Comparison of ENCODE assay signal across 1 cellular context in the genomic region with DNA sequence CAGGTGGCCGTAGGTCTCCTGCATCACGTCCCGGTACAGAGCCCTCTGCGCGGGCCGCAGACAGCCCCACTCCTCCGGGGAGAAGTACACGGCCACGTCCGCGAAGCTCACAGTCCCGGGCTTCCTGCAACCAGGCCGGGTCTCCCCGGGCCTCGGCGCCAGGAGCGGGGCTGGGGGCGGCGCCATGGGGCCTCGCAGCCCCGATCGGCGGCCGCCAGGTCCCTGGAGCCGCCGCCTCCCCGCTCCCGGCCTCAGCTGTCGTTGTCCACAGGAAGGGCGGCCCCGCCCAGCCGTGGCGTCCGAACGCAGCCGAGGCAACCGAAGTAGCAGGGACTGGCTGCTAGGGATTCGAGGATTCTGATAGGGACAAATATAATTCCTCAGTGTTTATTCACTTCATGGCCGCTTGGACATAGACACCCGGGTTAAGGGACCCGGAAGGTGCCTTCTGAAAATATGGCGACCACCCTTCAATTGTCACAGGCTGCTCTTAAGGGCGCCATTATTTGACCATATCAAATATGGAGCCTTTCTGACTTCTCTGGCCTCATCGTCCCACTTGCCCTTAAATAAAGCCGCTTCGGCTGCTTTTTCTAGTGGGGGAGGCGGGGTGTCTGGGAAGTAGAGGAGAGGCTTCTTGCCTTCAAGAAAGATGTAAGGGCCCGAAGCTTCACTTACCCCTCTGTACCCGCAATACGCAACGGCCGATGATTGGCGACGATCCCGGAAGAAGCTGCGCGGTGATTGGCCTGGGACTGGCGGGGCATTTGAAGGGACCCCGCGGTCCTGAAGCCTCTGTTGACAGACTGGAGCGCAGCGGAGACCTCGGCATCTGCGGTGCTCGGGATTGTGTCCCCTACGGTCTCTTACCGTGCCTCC.
TF ChIP-seq lines count a peak whose summit lies in the region.

Gene ZNF688 (minus strand): TSS at position 271 of the 879 bp plus-strand sequence. CDS start 85 bp downstream, at position 186.

TF ChIP-seq in HEK293, 187 proteins besides CTCF, POLR2A, EP300 and RAD21 (continued from another document and continues in another):
- TF ChIP-seq, protein P1, sequence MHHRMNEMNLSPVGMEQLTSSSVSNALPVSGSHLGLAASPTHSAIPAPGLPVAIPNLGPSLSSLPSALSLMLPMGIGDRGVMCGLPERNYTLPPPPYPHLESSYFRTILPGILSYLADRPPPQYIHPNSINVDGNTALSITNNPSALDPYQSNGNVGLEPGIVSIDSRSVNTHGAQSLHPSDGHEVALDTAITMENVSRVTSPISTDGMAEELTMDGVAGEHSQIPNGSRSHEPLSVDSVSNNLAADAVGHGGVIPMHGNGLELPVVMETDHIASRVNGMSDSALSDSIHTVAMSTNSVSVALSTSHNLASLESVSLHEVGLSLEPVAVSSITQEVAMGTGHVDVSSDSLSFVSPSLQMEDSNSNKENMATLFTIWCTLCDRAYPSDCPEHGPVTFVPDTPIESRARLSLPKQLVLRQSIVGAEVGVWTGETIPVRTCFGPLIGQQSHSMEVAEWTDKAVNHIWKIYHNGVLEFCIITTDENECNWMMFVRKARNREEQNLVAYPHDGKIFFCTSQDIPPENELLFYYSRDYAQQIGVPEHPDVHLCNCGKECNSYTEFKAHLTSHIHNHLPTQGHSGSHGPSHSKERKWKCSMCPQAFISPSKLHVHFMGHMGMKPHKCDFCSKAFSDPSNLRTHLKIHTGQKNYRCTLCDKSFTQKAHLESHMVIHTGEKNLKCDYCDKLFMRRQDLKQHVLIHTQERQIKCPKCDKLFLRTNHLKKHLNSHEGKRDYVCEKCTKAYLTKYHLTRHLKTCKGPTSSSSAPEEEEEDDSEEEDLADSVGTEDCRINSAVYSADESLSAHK (tag by site-specific recombination; IDR thresholded peaks at IDR 0.05), result 0 out of 2 replicates have a peak, but pooled peaks have one; percentile 3
- TF ChIP-seq ZBTB10 (tag by site-specific recombination; IDR thresholded peaks at IDR 0.05), result no peak
- TF ChIP-seq ZNF202 (tag by site-specific recombination; IDR thresholded peaks at IDR 0.05; ENCODE audit: borderline replicate concordance), result no peak
- TF ChIP-seq ZNF585B (tag by site-specific recombination; IDR thresholded peaks at IDR 0.05), result no peak
- no peak for TF ChIP-seq ZNF792 (tag by site-specific recombination; IDR thresholded peaks at IDR 0.05)
- TF ChIP-seq ZBTB21 (tag by site-specific recombination; IDR thresholded peaks at IDR 0.05), result 0 out of 2 replicates have a peak, but pooled peaks have one; percentile 4
- no peak for TF ChIP-seq ZNF701 (tag by site-specific recombination; IDR thresholded peaks at IDR 0.05)
- TF ChIP-seq ZNF341 (tag by site-specific recombination; IDR thresholded peaks at IDR 0.05; ENCODE audit: low read depth), result peak; percentile 95
- no peak for TF ChIP-seq ZNF704 (tag by site-specific recombination; IDR thresholded peaks at IDR 0.05)
- TF ChIP-seq ZNF391 (tag by site-specific recombination; IDR thresholded peaks at IDR 0.05; ENCODE audit: borderline replicate concordance, low read depth), result no peak
- TF ChIP-seq ZNF548 (tag by site-specific recombination; IDR thresholded peaks at IDR 0.05), result no peak
- TF ChIP-seq KLF9 (tag by site-specific recombination; IDR thresholded peaks at IDR 0.05; ENCODE audit: low read depth), result peak; percentile 81
- TF ChIP-seq, protein P2, sequence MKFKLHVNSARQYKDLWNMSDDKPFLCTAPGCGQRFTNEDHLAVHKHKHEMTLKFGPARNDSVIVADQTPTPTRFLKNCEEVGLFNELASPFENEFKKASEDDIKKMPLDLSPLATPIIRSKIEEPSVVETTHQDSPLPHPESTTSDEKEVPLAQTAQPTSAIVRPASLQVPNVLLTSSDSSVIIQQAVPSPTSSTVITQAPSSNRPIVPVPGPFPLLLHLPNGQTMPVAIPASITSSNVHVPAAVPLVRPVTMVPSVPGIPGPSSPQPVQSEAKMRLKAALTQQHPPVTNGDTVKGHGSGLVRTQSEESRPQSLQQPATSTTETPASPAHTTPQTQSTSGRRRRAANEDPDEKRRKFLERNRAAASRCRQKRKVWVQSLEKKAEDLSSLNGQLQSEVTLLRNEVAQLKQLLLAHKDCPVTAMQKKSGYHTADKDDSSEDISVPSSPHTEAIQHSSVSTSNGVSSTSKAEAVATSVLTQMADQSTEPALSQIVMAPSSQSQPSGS (tag by site-specific recombination; IDR thresholded peaks at IDR 0.05; ENCODE audit: low read depth), result no peak
- TF ChIP-seq ZNF670 (tag by site-specific recombination; IDR thresholded peaks at IDR 0.05; ENCODE audit: low read depth), result no peak
- no peak for TF ChIP-seq ZNF175 (tag by site-specific recombination; IDR thresholded peaks at IDR 0.05)
- no peak for TF ChIP-seq ZNF2 (tag by site-specific recombination; IDR thresholded peaks at IDR 0.05)
- no peak for TF ChIP-seq REPIN1 (tag by site-specific recombination; IDR thresholded peaks at IDR 0.05; ENCODE audit: low read depth)
- peak; percentile 75 for TF ChIP-seq ZNF629 (tag by site-specific recombination; IDR thresholded peaks at IDR 0.05)
- peak; percentile 98 for TF ChIP-seq SP3 (tag by site-specific recombination; IDR thresholded peaks at IDR 0.05)
- no peak for TF ChIP-seq ZNF239 (tag by site-specific recombination; IDR thresholded peaks at IDR 0.05)
- TF ChIP-seq BCL11B (tag by site-specific recombination; IDR thresholded peaks at IDR 0.05; ENCODE audit: low read depth), result no peak
- TF ChIP-seq ZNF664 (tag by site-specific recombination; IDR thresholded peaks at IDR 0.05), result no peak
- TF ChIP-seq ZNF830 (tag by site-specific recombination; IDR thresholded peaks at IDR 0.05; ENCODE audit: low read depth), result no peak
- no peak for TF ChIP-seq TSHZ1 (tag by site-specific recombination; IDR thresholded peaks at IDR 0.05; ENCODE audit: borderline replicate concordance)
- TF ChIP-seq ZBTB17 (tag by site-specific recombination; IDR thresholded peaks at IDR 0.05), result peak; percentile 97
- no peak for TF ChIP-seq ZNF747 (tag by site-specific recombination; IDR thresholded peaks at IDR 0.05)
- TF ChIP-seq ZNF248 (tag by site-specific recombination; IDR thresholded peaks at IDR 0.05), result no peak
- peak; percentile 27 for TF ChIP-seq ZNF677 (tag by site-specific recombination; IDR thresholded peaks at IDR 0.05)
- peak; percentile 81 for TF ChIP-seq ZNF24 (tag by site-specific recombination; IDR thresholded peaks at IDR 0.05)
- no peak for TF ChIP-seq ZNF266 (tag by site-specific recombination; IDR thresholded peaks at IDR 0.05; ENCODE audit: low read depth)
- TF ChIP-seq, protein P3, sequence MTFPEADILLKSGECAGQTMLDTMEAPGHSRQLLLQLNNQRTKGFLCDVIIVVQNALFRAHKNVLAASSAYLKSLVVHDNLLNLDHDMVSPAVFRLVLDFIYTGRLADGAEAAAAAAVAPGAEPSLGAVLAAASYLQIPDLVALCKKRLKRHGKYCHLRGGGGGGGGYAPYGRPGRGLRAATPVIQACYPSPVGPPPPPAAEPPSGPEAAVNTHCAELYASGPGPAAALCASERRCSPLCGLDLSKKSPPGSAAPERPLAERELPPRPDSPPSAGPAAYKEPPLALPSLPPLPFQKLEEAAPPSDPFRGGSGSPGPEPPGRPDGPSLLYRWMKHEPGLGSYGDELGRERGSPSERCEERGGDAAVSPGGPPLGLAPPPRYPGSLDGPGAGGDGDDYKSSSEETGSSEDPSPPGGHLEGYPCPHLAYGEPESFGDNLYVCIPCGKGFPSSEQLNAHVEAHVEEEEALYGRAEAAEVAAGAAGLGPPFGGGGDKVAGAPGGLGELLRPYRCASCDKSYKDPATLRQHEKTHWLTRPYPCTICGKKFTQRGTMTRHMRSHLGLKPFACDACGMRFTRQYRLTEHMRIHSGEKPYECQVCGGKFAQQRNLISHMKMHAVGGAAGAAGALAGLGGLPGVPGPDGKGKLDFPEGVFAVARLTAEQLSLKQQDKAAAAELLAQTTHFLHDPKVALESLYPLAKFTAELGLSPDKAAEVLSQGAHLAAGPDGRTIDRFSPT (tag by site-specific recombination; IDR thresholded peaks at IDR 0.05), result no peak
- peak; percentile 72 for TF ChIP-seq SP7 (tag by site-specific recombination; IDR thresholded peaks at IDR 0.05)
- TF ChIP-seq, protein P4, sequence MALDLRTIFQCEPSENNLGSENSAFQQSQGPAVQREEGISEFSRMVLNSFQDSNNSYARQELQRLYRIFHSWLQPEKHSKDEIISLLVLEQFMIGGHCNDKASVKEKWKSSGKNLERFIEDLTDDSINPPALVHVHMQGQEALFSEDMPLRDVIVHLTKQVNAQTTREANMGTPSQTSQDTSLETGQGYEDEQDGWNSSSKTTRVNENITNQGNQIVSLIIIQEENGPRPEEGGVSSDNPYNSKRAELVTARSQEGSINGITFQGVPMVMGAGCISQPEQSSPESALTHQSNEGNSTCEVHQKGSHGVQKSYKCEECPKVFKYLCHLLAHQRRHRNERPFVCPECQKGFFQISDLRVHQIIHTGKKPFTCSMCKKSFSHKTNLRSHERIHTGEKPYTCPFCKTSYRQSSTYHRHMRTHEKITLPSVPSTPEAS (tag by site-specific recombination; IDR thresholded peaks at IDR 0.05), result no peak
- TF ChIP-seq ZBTB26 (tag by site-specific recombination; optimal IDR thresholded peaks at IDR 0.05), result peak; percentile 69
- TF ChIP-seq ZNF626 (tag by site-specific recombination; IDR thresholded peaks at IDR 0.05), result no peak
- TF ChIP-seq, protein P5, sequence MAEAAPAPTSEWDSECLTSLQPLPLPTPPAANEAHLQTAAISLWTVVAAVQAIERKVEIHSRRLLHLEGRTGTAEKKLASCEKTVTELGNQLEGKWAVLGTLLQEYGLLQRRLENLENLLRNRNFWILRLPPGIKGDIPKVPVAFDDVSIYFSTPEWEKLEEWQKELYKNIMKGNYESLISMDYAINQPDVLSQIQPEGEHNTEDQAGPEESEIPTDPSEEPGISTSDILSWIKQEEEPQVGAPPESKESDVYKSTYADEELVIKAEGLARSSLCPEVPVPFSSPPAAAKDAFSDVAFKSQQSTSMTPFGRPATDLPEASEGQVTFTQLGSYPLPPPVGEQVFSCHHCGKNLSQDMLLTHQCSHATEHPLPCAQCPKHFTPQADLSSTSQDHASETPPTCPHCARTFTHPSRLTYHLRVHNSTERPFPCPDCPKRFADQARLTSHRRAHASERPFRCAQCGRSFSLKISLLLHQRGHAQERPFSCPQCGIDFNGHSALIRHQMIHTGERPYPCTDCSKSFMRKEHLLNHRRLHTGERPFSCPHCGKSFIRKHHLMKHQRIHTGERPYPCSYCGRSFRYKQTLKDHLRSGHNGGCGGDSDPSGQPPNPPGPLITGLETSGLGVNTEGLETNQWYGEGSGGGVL (tag by site-specific recombination; IDR thresholded peaks at IDR 0.05), result no peak
- TF ChIP-seq ZSCAN16 (tag by site-specific recombination; IDR thresholded peaks at IDR 0.05), result 0 out of 2 replicates have a peak, but pooled peaks have one; percentile 65
